ENCODE assay signal across 10 cellular contexts in genomic region chr12:118370601-118371000, GRCh38. TPM values are rescaled to one million over a fixed set of nuclear protein-coding genes. Genes with fewer than 3 reads are reported as not detected.
DNase-seq lines count a peak whose midpoint lies in the region; ATAC-seq and TF ChIP-seq lines count a peak whose summit lies in the region.
"Had no signal": no experiment of that assay in that cellular context is flagged by ENCODE, and none has a peak within 500 bp of the region (broad histone marks: within the 10 kb centered on the region; RNA-seq: fewer than 3 reads in every experiment).

No MANE protein-coding gene starts in this region.

- H3K4me1 Mint-ChIP-seq in activated T-cell treated with anti-CD3 and anti-CD28 coated beads, Interleukin-2, amount 50 U/mL, for 24 hours (ENCODE audit: low read depth), result peaks cover 39% of the 10 kb centered on the region
- peaks cover 10% of the 10 kb centered on the region for H3K4me1 Mint-ChIP-seq in activated T-helper 17 cell treated with anti-CD3 and anti-CD28 coated beads, Interleukin-2, amount 50 U/mL, for 72 hours

- H3K4me3 ChIP-seq in iPS-20b (ENCODE audit: low read length) (peak overlapping the region; percentile 83), stomach (peak overlapping the region in 3 of 4 donors; percentile 88 to 96 (median 92)), uterus (no peak overlapping the region)

- H3K9ac ChIP-seq in iPS-20b (ENCODE audit: low read depth, low read length), result 0 out of 2 replicates have a peak overlapping the region, but pooled peaks have one; percentile 51

- no peaks in the 10 kb centered on the region for H3K9me3 Mint-ChIP-seq in activated T-cell treated with anti-CD3 and anti-CD28 coated beads, Interleukin-2, amount 50 U/mL, for 24 hours
- no peaks in the 10 kb centered on the region for H3K9me3 Mint-ChIP-seq in activated T-helper 17 cell treated with anti-CD3 and anti-CD28 coated beads, Interleukin-2, amount 50 U/mL, for 72 hours

- ATAC-seq in activated T-helper 17 cell treated with anti-CD3 and anti-CD28 coated beads, Interleukin-2, amount 50 U/mL, for 72 hours (replicated peaks), result no peak
- ATAC-seq in GM19397 (IDR thresholded peaks at IDR 0.05; ENCODE audit: unreplicated experiment) (no peak), GM19035 (IDR thresholded peaks at IDR 0.05; ENCODE audit: unreplicated experiment) (no peak)

- no peak for TF ChIP-seq CTCF in stomach (IDR thresholded peaks at IDR 0.05)
- TF ChIP-seq CTCF in uterus (IDR thresholded peaks at IDR 0.05), result no peak

- TF ChIP-seq POLR2A in stomach (IDR thresholded peaks at IDR 0.05), result no peak
- TF ChIP-seq POLR2A in uterus (IDR thresholded peaks at IDR 0.05), result no peak

- H3K36me3 ChIP-seq in iPS-20b (ENCODE audit: insufficient read depth, low read depth, low read length), result no peaks in the 10 kb centered on the region
- H3K36me3 ChIP-seq in stomach, result no peaks in the 10 kb centered on the region
- H3K36me3 ChIP-seq in uterus, result no peaks in the 10 kb centered on the region
- H3K36me3 ChIP-seq: BLaER1, SJCRH30 had no signal

- no peak overlapping the region for H3K27ac ChIP-seq in iPS-20b (ENCODE audit: low read length)
- peak overlapping the region in 2 of 5 donors; percentile 86 to 90 for H3K27ac ChIP-seq in stomach
- peak overlapping the region in 1 of 2 donors; percentile 55 for H3K27ac ChIP-seq in uterus
- H3K27ac ChIP-seq: BLaER1, SJCRH30 had no signal

- H3K4me3 Mint-ChIP-seq in activated T-cell treated with anti-CD3 and anti-CD28 coated beads, Interleukin-2, amount 50 U/mL, for 24 hours, result peak overlapping the region; percentile 90
- peak overlapping the region; percentile 92 for H3K4me3 Mint-ChIP-seq in activated T-helper 17 cell treated with anti-CD3 and anti-CD28 coated beads, Interleukin-2, amount 50 U/mL, for 72 hours

- no peak for DNase-seq in activated T-cell treated with anti-CD3 and anti-CD28 coated beads, Interleukin-2, amount 50 U/mL, for 24 hours
- no peak for DNase-seq in activated T-cell treated with anti-CD3 and anti-CD28 coated beads for 4 hours
- DNase-seq in stomach, result no peak
- no peak for DNase-seq in uterus

- H3K36me3 Mint-ChIP-seq in activated T-cell treated with anti-CD3 and anti-CD28 coated beads, Interleukin-2, amount 50 U/mL, for 24 hours (ENCODE audit: low read depth), result peaks cover 6% of the 10 kb centered on the region
- H3K36me3 Mint-ChIP-seq in activated T-helper 17 cell treated with anti-CD3 and anti-CD28 coated beads, Interleukin-2, amount 50 U/mL, for 72 hours (ENCODE audit: low read depth), result no peaks in the 10 kb centered on the region

- peaks cover 24% of the 10 kb centered on the region for H3K27me3 ChIP-seq in iPS-20b (ENCODE audit: insufficient read depth, low read length)
- H3K27me3 ChIP-seq in stomach, result no peaks in the 10 kb centered on the region
- H3K27me3 ChIP-seq in uterus, result no peaks in the 10 kb centered on the region
- H3K27me3 ChIP-seq: SJCRH30 had no signal

- H3K27ac Mint-ChIP-seq in activated T-cell treated with anti-CD3 and anti-CD28 coated beads, Interleukin-2, amount 50 U/mL, for 24 hours, result no peak overlapping the region
- peak overlapping the region; percentile 49 for H3K27ac Mint-ChIP-seq in activated T-helper 17 cell treated with anti-CD3 and anti-CD28 coated beads, Interleukin-2, amount 50 U/mL, for 72 hours

- peaks cover 21% of the 10 kb centered on the region for H3K4me1 ChIP-seq in iPS-20b (ENCODE audit: insufficient read depth, low read length)
- peaks cover 21 to 65% (median 38%) of the 10 kb centered on the region in 4 donors for H3K4me1 ChIP-seq in stomach
- H3K4me1 ChIP-seq in uterus, result peaks cover 0 to 7% of the 10 kb centered on the region in 2 donors

- TF ChIP-seq EP300 in stomach (IDR thresholded peaks at IDR 0.05), result no peak

- 16 to 29% (median 26%) methylated on average over 3 of the region's 3 CpGs for WGBS in stomach, 5 donors

- no peaks in the 10 kb centered on the region for H3K27me3 Mint-ChIP-seq in activated T-cell treated with anti-CD3 and anti-CD28 coated beads, Interleukin-2, amount 50 U/mL, for 24 hours
- no peaks in the 10 kb centered on the region for H3K27me3 Mint-ChIP-seq in activated T-helper 17 cell treated with anti-CD3 and anti-CD28 coated beads, Interleukin-2, amount 50 U/mL, for 72 hours

- no peaks in the 10 kb centered on the region for H3K9me3 ChIP-seq in iPS-20b (ENCODE audit: insufficient read depth, low read depth, low read length)
- no peaks in the 10 kb centered on the region for H3K9me3 ChIP-seq in stomach
- no peaks in the 10 kb centered on the region for H3K9me3 ChIP-seq in uterus
- H3K9me3 ChIP-seq: BLaER1, SJCRH30 had no signal

- intact Hi-C loops in stomach (cut with DNase I; ENCODE audit: low total_unique reads) (loop anchor here (5.0 kb wide), 1 partner anchor 183 kb away; no protein-coding TSS in a partner anchor), uterus (cut with DNase I; ENCODE audit: low total_unique reads) (loop anchor here (10.0 kb wide), 1 partner anchor 246 kb away; no protein-coding TSS in a partner anchor)

RNA-seq across cellular contexts. Expression of gene TAOK3, which starts 2.1 kb away (rescaled TPM):
- total RNA-seq in activated T-helper 17 cell treated with anti-CD3 and anti-CD28 coated beads, Interleukin-2, amount 50 U/mL, for 72 hours, result 10 to 100 TPM; 56.2 to 62.3 TPM
- 100 to 1,000 TPM in 1 of 5 donors, 10 to 100 TPM in 4; 14.2 to 131 (median 49.4) TPM for total RNA-seq in stomach
- polyA plus RNA-seq in stomach, result 10 to 100 TPM in 2 of 3 donors, 1 to 10 TPM in 1; 7.5 to 12.3 (median 11.6) TPM
- total RNA-seq in uterus, result 10 to 100 TPM; 14.9 to 35.1 (median 24.8) TPM

RNA-seq across cellular contexts. Expression of gene SUDS3, which starts 5.8 kb away (rescaled TPM):
- total RNA-seq in activated T-helper 17 cell treated with anti-CD3 and anti-CD28 coated beads, Interleukin-2, amount 50 U/mL, for 72 hours, result 10 to 100 TPM; 24.2 to 30.8 TPM
- 100 to 1,000 TPM in 1 of 5 donors, 10 to 100 TPM in 4; 22.6 to 122 (median 71.8) TPM for total RNA-seq in stomach
- polyA plus RNA-seq in stomach, result 10 to 100 TPM; 10.8 to 15.4 (median 11.5) TPM
- total RNA-seq in uterus, result 10 to 100 TPM; 22.4 to 74.3 (median 30.7) TPM

Comparison
In these comparisons a context has a peak if more than half of its experiments do, and no peak if none do; other contexts are left out.
1. H3K4me3 ChIP-seq: peak in iPS-20b (single experiment) and stomach (3 of 4); none in uterus (0 of 2).